In genomic region chr17:75370288-75370687, GRCh38 we compare ENCODE assay signal across 14 cellular contexts. TPM values are rescaled to one million over a fixed set of nuclear protein-coding genes. Genes with fewer than 3 reads are reported as not detected.
A peak's percentile ranks its signal among the peaks of the same experiment; 100 is the strongest.
DNase-seq lines count a peak whose midpoint lies in the region; ATAC-seq, FAIRE-seq and TF ChIP-seq lines count a peak whose summit lies in the region.
"Had no signal": no experiment of that assay in that cellular context is flagged by ENCODE, and none has a peak within 500 bp of the region (broad histone marks: within the 10 kb centered on the region; RNA-seq: fewer than 3 reads in every experiment).

No MANE protein-coding gene starts in this region.

- H2AFZ ChIP-seq in K562 (ENCODE audit: low read depth, low read length): no peak overlapping the region

- peak overlapping the region; percentile 7; the same call in 1 of the 3 replicates for H3K27ac ChIP-seq in K562 (ENCODE audit: extremely low read depth, low read depth, low read length)

- no peak for FAIRE-seq in K562 (lab: Jason Lieb, UNC)

- H3K4me2 ChIP-seq in K562 (ENCODE audit: insufficient read depth, low read length) (no peak overlapping the region), skeletal muscle satellite cell (ENCODE audit: low read length) (peak overlapping the region; percentile 53)

- CTCF ChIA-PET in K562 (lab: Yijun Ruan, JAX; ENCODE audit: low intra/inter-chr PET ratio): no interaction called here

- H3K4me3 ChIP-seq in K562: no peak overlapping the region
- H3K4me3 ChIP-seq in skeletal muscle satellite cell (ENCODE audit: low read length): no peak overlapping the region
- H3K4me3 ChIP-seq: HAP-1 had no signal

- intact Hi-C loops in K562 (cut with micrococcal nuclease): no loop called here

- WGBS in K562 (ENCODE audit: insufficient coverage, low coverage, missing lambda C conversion rate): 71% methylated on average over 6 of the region's 6 CpGs

- no peak for TF ChIP-seq POLR2A in K562 (conservative IDR thresholded peaks at IDR 0.05)

- H3K27me3 ChIP-seq in K562 (ENCODE audit: control insufficient read depth in 2 of 2, insufficient read depth in 2 of 2, low read length in 2 of 2) (no peaks in the 10 kb centered on the region), skeletal muscle satellite cell (ENCODE audit: control insufficient read depth, insufficient read depth, low read length) (no peaks in the 10 kb centered on the region)

- TF ChIP-seq EP300 in K562 (IDR thresholded peaks at IDR 0.05; ENCODE audit: low read length): no peak

- H3K9me3 ChIP-seq in K562 (replicated peaks; ENCODE audit: control insufficient read depth, insufficient read depth, low read depth, low read length) (no peaks in the 10 kb centered on the region), skeletal muscle satellite cell (replicated peaks; ENCODE audit: low read length) (no peaks in the 10 kb centered on the region)
- H3K9me3 ChIP-seq: HAP-1 had no signal

- ATAC-seq in K562 (no peak), GM21447 (IDR thresholded peaks at IDR 0.05; ENCODE audit: unreplicated experiment) (no peak)
- ATAC-seq: left colon had no signal

- peak; percentile 74 for DNase-seq in M059J (ENCODE audit: low read depth)
- no peak for DNase-seq in K562 (ENCODE audit: extremely low read depth in 1 of 4, low spot score in 3 of 4)
- peak; percentile 75 for DNase-seq in inferior parietal cortex (ENCODE audit: extremely low spot score)
- no peak for DNase-seq in NCI-H2171 treated with DMSO at 0.1 percent for 48 hours (lab: John Stamatoyannopoulos, UW)
- no peak for DNase-seq in germinal center (ENCODE audit: low spot score)
- no peak for DNase-seq in Kasumi-1 (lab: John Stamatoyannopoulos, UW)
- DNase-seq: activated CD8-positive, alpha-beta memory T cell treated with anti-CD3 and anti-CD28 coated beads, Interleukin-2, amount 50 U/mL, for 48 hours; CD4-positive, alpha-beta memory T cell; central memory CD4-positive, alpha-beta T cell; left colon; retina had no signal

- peaks cover 91% of the 10 kb centered on the region for H3K79me2 ChIP-seq in K562 (ENCODE audit: control insufficient read depth, insufficient read depth, low read length)

- in situ Hi-C loops in K562 (cut with MboI): no loop called here

- no peak for TF ChIP-seq CTCF in K562 (IDR thresholded peaks at IDR 0.05 in 2 of 3, conservative IDR thresholded peaks at IDR 0.05 in 1 of 3; ENCODE audit: insufficient read depth in 2 of 3, low read depth in 1 of 3, low read length in 3 of 3)

- H3K4me1 ChIP-seq in K562 (replicated peaks in 1 of 2; ENCODE audit: control insufficient read depth in 2 of 2, insufficient read depth in 2 of 2, low read length in 2 of 2): peaks cover 17 to 27% of the 10 kb centered on the region in 2 experiments
- peaks cover 43% of the 10 kb centered on the region for H3K4me1 ChIP-seq in skeletal muscle satellite cell (ENCODE audit: control insufficient read depth, insufficient read depth, low read length)

- H4K20me1 ChIP-seq in K562 (replicated peaks; ENCODE audit: control insufficient read depth, insufficient read depth, low read length): peaks cover 26% of the 10 kb centered on the region

- BruUV-seq in K562 (replicated peaks; lab: Mats Ljungman, UMichigan): no TSS peak

- no peaks in the 10 kb centered on the region for H3K9me1 ChIP-seq in K562 (ENCODE audit: control insufficient read depth, insufficient read depth, low read length)

- POLR2A ChIA-PET in K562 (lab: Yijun Ruan, JAX): interaction anchor here (0.7 to 3.0 kb wide), 7 partner anchors 8 to 27 kb away, joined by 3 to 15 read pairs (median 4); no protein-coding TSS in a partner anchor

- no peak for TF ChIP-seq RAD21 in K562 (CRISPR knock-in tag; conservative IDR thresholded peaks at IDR 0.05 in 1 of 2, IDR thresholded peaks at IDR 0.05 in 1 of 2)

- H3K9ac ChIP-seq in K562 (ENCODE audit: insufficient read depth in 1 of 2, low read depth in 2 of 2, low read length in 2 of 2): no peak overlapping the region
- no peak overlapping the region for H3K9ac ChIP-seq in skeletal muscle satellite cell (ENCODE audit: low read depth, low read length)

- H3K36me3 ChIP-seq in K562 (ENCODE audit: control insufficient read depth, insufficient read depth, low read length) (peaks cover 18% of the 10 kb centered on the region), skeletal muscle satellite cell (ENCODE audit: insufficient read depth, low read length) (no peaks in the 10 kb centered on the region)
- H3K36me3 ChIP-seq: HAP-1 had no signal

TF ChIP-seq in K562, 482 proteins besides CTCF, POLR2A, EP300 and RAD21:
- no peak for TF ChIP-seq ZNF780A (CRISPR knock-in tag; IDR thresholded peaks at IDR 0.05)
- TF ChIP-seq ZNF174 (CRISPR knock-in tag; IDR thresholded peaks at IDR 0.05): no peak
- no peak for TF ChIP-seq NONO (IDR thresholded peaks at IDR 0.05; ENCODE audit: low read depth in 2 of 2, low read length in 1 of 2)
- no peak for TF ChIP-seq HDAC1 (IDR thresholded peaks at IDR 0.05)
- TF ChIP-seq SREBF1 (IDR thresholded peaks at IDR 0.05; ENCODE audit: borderline replicate concordance, low read depth, low read length): no peak
- TF ChIP-seq MCM5 (IDR thresholded peaks at IDR 0.05; ENCODE audit: low read depth): no peak
- no peak for TF ChIP-seq CHD4 (IDR thresholded peaks at IDR 0.05; ENCODE audit: insufficient read depth, insufficient replicate concordance, low read depth, low read length, poor library complexity, severe bottlenecking)

RNA-seq across cellular contexts. Expression of gene GRB2, which starts 35.2 kb away (rescaled TPM):
- total RNA-seq in M059J (2014; rRNA removed; shearing (Covaris generic)): 77.5 and 109 TPM in 2 replicates
- total RNA-seq in K562 (2011; cell fraction: chromatin; rRNA removed; ENCODE audit: low replicate concordance): 67.9 and 104 TPM in 2 replicates
- total RNA-seq in K562 (2011; cell fraction: nucleolus; rRNA removed): 72.2 and 76.5 TPM in 2 replicates
- total RNA-seq in K562 (2011; cell fraction: nucleoplasm; rRNA removed): 69.3 and 101 TPM in 2 replicates
- total RNA-seq in K562 (2014; rRNA removed): 107 and 125 TPM in 2 replicates
- 65.3 and 79.9 TPM in 2 replicates for total RNA-seq in K562 (2014; rRNA removed; fragmentation: Illumina TruSeq; extraction: Trizol)
- total RNA-seq in K562 (2015; rRNA removed; fragmentation: Illumina TruSeq; extraction: Trizol): 70.5 and 74.3 TPM in 2 replicates
- 113 and 115 TPM in 2 replicates for total RNA-seq in K562 (2021)
- polyA plus RNA-seq in K562 (2011; rRNA removed): 66.8 and 136 TPM in 2 replicates
- 92.1 and 93.8 TPM in 2 replicates for polyA plus RNA-seq in K562 (2011; cell fraction: cytosol; rRNA removed)
- polyA plus RNA-seq in K562 (2011; cell fraction: nucleus; rRNA removed): 20.1 and 22.1 TPM in 2 replicates
- polyA plus RNA-seq in K562 (2012): 69.8 and 89.1 TPM in 2 replicates
- 83.5 and 84.8 TPM in 2 replicates for polyA plus RNA-seq in K562 (2014; fragmentation: Illumina TruSeq; extraction: Trizol)
- polyA plus RNA-seq in K562 (2014; fragmentation: Nextera tagmentation; extraction: Ambion mirVana): 10 to 100 TPM; 57.2 to 69.1 TPM
- 85.2 and 95.1 TPM in 2 replicates for polyA plus RNA-seq in K562 (2014; rRNA removed)
- 32.5 and 47.6 TPM in 2 replicates for polyA minus RNA-seq in K562 (2011; rRNA and poly(A)+ RNA removed)
- 20.9 and 32.6 TPM in 2 replicates for polyA minus RNA-seq in K562 (2011; cell fraction: cytosol; rRNA and poly(A)+ RNA removed)
- 18.7 and 28.4 TPM in 2 replicates for polyA minus RNA-seq in K562 (2011; cell fraction: nucleus; rRNA and poly(A)+ RNA removed)
- total RNA-seq in skeletal muscle satellite cell (2012; rRNA removed): 72.1 and 75.8 TPM in 2 replicates

Comparison
In these comparisons a context has a peak if more than half of its experiments do, and no peak if none do; other contexts are left out.
1. DNase-seq: peak in M059J (single experiment) and inferior parietal cortex (single experiment); none in K562 (0 of 4), NCI-H2171 treated with DMSO at 0.1 percent for 48 hours (single experiment), germinal center (single experiment) and Kasumi-1 (0 of 2).